30 cellular contexts compared by ENCODE assay signal in the genomic region with DNA sequence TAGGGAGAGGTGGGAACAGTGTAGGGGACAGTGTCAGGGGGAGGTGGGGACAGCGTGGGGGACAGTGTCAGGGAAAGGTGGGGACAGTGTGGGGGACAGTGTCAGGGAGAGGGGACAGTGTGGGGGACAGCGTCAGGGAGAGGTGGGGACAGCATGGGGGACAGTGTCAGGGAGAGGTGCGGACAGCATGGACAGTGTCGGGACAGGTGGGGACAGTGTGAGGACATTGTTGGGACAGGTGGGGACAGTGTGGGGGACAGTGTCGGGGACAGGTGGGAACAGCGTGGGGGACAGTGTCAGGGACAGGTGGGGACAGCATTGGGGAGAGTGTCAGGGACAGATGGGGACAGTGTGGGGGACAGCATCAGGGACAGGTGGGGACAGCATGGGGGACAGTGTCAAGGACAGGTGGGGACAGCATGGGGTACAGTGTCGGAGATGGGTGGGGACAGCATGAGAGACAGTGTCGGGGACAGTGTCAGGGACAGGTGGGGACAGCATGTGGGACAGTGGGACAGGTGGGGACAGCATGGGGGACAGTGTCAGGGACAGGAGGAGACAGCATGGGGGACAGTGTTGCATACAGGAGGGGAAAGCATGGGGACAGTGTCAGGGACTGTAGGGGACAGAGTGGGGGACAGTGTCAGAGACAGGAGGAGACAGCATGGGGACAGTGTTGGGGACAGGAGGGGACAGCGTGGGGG.
A peak's percentile ranks its signal among the peaks of the same experiment; 100 is the strongest.
DNase-seq lines count a peak whose midpoint lies in the region; ATAC-seq, FAIRE-seq and TF ChIP-seq lines count a peak whose summit lies in the region.
"Had no signal": no experiment of that assay in that cellular context is flagged by ENCODE, and none has a peak within 500 bp of the region (broad histone marks: within the 10 kb centered on the region; RNA-seq: fewer than 3 reads in every experiment).

No MANE protein-coding gene starts in this region.

- H3K9me3 ChIP-seq in spleen, result no peaks in the 10 kb centered on the region
- H3K9me3 ChIP-seq: BE2C, SJSA1 had no signal

- peak; percentile 17 for ATAC-seq in activated naive CD8-positive, alpha-beta T cell treated with anti-CD3 and anti-CD28 coated beads, Interleukin-2, amount 10 ng/mL, durations not matched to agents 7 days and 5 days (ENCODE audit: low read depth)
- ATAC-seq in left lobe of liver (peak; percentile 19), HG02571 (IDR thresholded peaks at IDR 0.05; ENCODE audit: unreplicated experiment) (no peak), HG02870 (IDR thresholded peaks at IDR 0.05; ENCODE audit: unreplicated experiment) (no peak)
- ATAC-seq: K562, Right ventricle myocardium inferior had no signal

- H3K4me3 Mint-ChIP-seq in activated naive CD8-positive, alpha-beta T cell treated with anti-CD3 and anti-CD28 coated beads, Interleukin-2, amount 10 ng/mL, durations not matched to agents 7 days and 5 days, result no peak overlapping the region
- no peak overlapping the region for H3K4me3 Mint-ChIP-seq in activated naive CD8-positive, alpha-beta T cell treated with anti-CD3 and anti-CD28 coated beads for 36 hours
- H3K4me3 Mint-ChIP-seq: CD14-positive monocyte; CD8-positive, alpha-beta memory T cell had no signal

- H3K4me1 Mint-ChIP-seq in activated naive CD8-positive, alpha-beta T cell treated with anti-CD3 and anti-CD28 coated beads, Interleukin-2, amount 10 ng/mL, durations not matched to agents 7 days and 5 days, result no peaks in the 10 kb centered on the region
- H3K4me1 Mint-ChIP-seq in activated naive CD8-positive, alpha-beta T cell treated with anti-CD3 and anti-CD28 coated beads for 36 hours, result no peaks in the 10 kb centered on the region
- H3K4me1 Mint-ChIP-seq: CD14-positive monocyte; CD8-positive, alpha-beta memory T cell had no signal

- peak; percentile 21 for DNase-seq in activated naive CD8-positive, alpha-beta T cell treated with anti-CD3 and anti-CD28 coated beads, Interleukin-2, amount 10 ng/mL, durations not matched to agents 7 days and 5 days
- no peak for DNase-seq in activated naive CD8-positive, alpha-beta T cell treated with anti-CD3 and anti-CD28 coated beads for 36 hours
- DNase-seq in left lobe of liver (ENCODE audit: low spot score), result no peak
- DNase-seq in spleen, result peak; percentile 44
- DNase-seq in urothelium cell line (ENCODE audit: low spot score), result no peak
- no peak for DNase-seq in D721Med (ENCODE audit: insufficient read length, low spot score)
- DNase-seq: 8988T; ACHN; BE2C; DMS79 treated with DMSO at 0.1 percent for 48 hours; GF-D8; MV-4-11; NCI-H1105; NCI-H1436 treated with DMSO at 0.1 percent for 48 hours; NCI-H187 treated with DMSO at 0.1 percent for 48 hours; NCI-H2171 treated with DMSO at 0.1 percent for 48 hours; NCI-H524 treated with DMSO at 0.1 percent for 48 hours; NCI-H82; NK-92 treated with Interleukin-12 subunit alpha and Interleukin-12 subunit beta, amount 100 ng/mL, for 24 hours; PC-9 had no signal

- no peaks in the 10 kb centered on the region for H3K27me3 Mint-ChIP-seq in activated naive CD8-positive, alpha-beta T cell treated with anti-CD3 and anti-CD28 coated beads, Interleukin-2, amount 10 ng/mL, durations not matched to agents 7 days and 5 days
- H3K27me3 Mint-ChIP-seq in activated naive CD8-positive, alpha-beta T cell treated with anti-CD3 and anti-CD28 coated beads for 36 hours, result peaks cover 4% of the 10 kb centered on the region

- no peaks in the 10 kb centered on the region for H3K27me3 ChIP-seq in spleen (replicated peaks in 1 of 7)
- H3K27me3 ChIP-seq: BE2C, SJSA1 had no signal

- no peaks in the 10 kb centered on the region for H3K36me3 ChIP-seq in spleen
- H3K36me3 ChIP-seq: BE2C, SJSA1 had no signal

- no peaks in the 10 kb centered on the region for H3K36me3 Mint-ChIP-seq in activated naive CD8-positive, alpha-beta T cell treated with anti-CD3 and anti-CD28 coated beads, Interleukin-2, amount 10 ng/mL, durations not matched to agents 7 days and 5 days
- no peaks in the 10 kb centered on the region for H3K36me3 Mint-ChIP-seq in activated naive CD8-positive, alpha-beta T cell treated with anti-CD3 and anti-CD28 coated beads for 36 hours
- H3K36me3 Mint-ChIP-seq: CD14-positive monocyte had no signal

- FAIRE-seq in urothelium cell line (lab: Jason Lieb, UNC) (peak; percentile 5), D721Med (lab: Jason Lieb, UNC) (no peak)
- FAIRE-seq: GM12892, H54, HTR-8/SVneo, K562 had no signal

- TF ChIP-seq POLR2A in spleen (IDR thresholded peaks at IDR 0.05), result no peak

- intact Hi-C loops in spleen (cut with DNase I; ENCODE audit: low total_unique reads), result no loop called here

- H3K27ac Mint-ChIP-seq in activated naive CD8-positive, alpha-beta T cell treated with anti-CD3 and anti-CD28 coated beads, Interleukin-2, amount 10 ng/mL, durations not matched to agents 7 days and 5 days, result no peak overlapping the region
- no peak overlapping the region for H3K27ac Mint-ChIP-seq in activated naive CD8-positive, alpha-beta T cell treated with anti-CD3 and anti-CD28 coated beads for 36 hours
- H3K27ac Mint-ChIP-seq: CD14-positive monocyte; CD8-positive, alpha-beta memory T cell had no signal

- WGBS in spleen, 5 donors, result 65 to 89% (median 71%) methylated on average over 9 of the region's 9 CpGs

- no peaks in the 10 kb centered on the region for H3K4me1 ChIP-seq in spleen
- H3K4me1 ChIP-seq: BE2C, SJSA1 had no signal

- POLR2A ChIA-PET in activated naive CD8-positive, alpha-beta T cell treated with anti-CD3 and anti-CD28 coated beads, Interleukin-2, amount 10 ng/mL, durations not matched to agents 7 days and 5 days (lab: Charles Lee), result no interaction called here

- TF ChIP-seq CTCF in spleen (IDR thresholded peaks at IDR 0.05 in 8 of 11, conservative IDR thresholded peaks at IDR 0.05 in 3 of 11), result no peak
- no peak for TF ChIP-seq CTCF in D721Med (IDR thresholded peaks at IDR 0.05; ENCODE audit: insufficient read depth, missing control alignments)

- no peak overlapping the region for H3K4me3 ChIP-seq in spleen
- H3K4me3 ChIP-seq: K562, PC-9, SJSA1 had no signal

- H3K27ac ChIP-seq in spleen, result no peak overlapping the region
- H3K27ac ChIP-seq: PC-9, SJSA1 had no signal

- H3K9me3 Mint-ChIP-seq in activated naive CD8-positive, alpha-beta T cell treated with anti-CD3 and anti-CD28 coated beads, Interleukin-2, amount 10 ng/mL, durations not matched to agents 7 days and 5 days, result peaks cover 7% of the 10 kb centered on the region
- H3K9me3 Mint-ChIP-seq in activated naive CD8-positive, alpha-beta T cell treated with anti-CD3 and anti-CD28 coated beads for 36 hours, result peaks cover 2% of the 10 kb centered on the region
- H3K9me3 Mint-ChIP-seq: CD14-positive monocyte had no signal

Comparison
In these comparisons a context has a peak if more than half of its experiments do, and no peak if none do; other contexts are left out.
1. DNase-seq: peak in activated naive CD8-positive, alpha-beta T cell treated with anti-CD3 and anti-CD28 coated beads, Interleukin-2, amount 10 ng/mL, durations not matched to agents 7 days and 5 days (single experiment) and spleen (single experiment); none in activated naive CD8-positive, alpha-beta T cell treated with anti-CD3 and anti-CD28 coated beads for 36 hours (single experiment), left lobe of liver (single experiment), urothelium cell line (single experiment) and D721Med (single experiment).
2. ATAC-seq: peak in activated naive CD8-positive, alpha-beta T cell treated with anti-CD3 and anti-CD28 coated beads, Interleukin-2, amount 10 ng/mL, durations not matched to agents 7 days and 5 days (single experiment) and left lobe of liver (single experiment); none in HG02571 (single experiment) and HG02870 (single experiment).